ENCODE assay signal across 1 cellular context in genomic region chr13:50511877-50512332, GRCh38.
TF ChIP-seq lines count a peak whose summit lies in the region.

No MANE protein-coding gene starts in this region.

TF ChIP-seq in HepG2, 621 proteins besides CTCF, POLR2A, EP300 and RAD21 (continued from another document):
- TF ChIP-seq STAT6 (CRISPR knock-in tag; IDR thresholded peaks at IDR 0.05; ENCODE audit: borderline replicate concordance) (no peak), ZNF646 (CRISPR knock-in tag; IDR thresholded peaks at IDR 0.05) (no peak), ZNF484 (CRISPR knock-in tag; IDR thresholded peaks at IDR 0.05; ENCODE audit: borderline replicate concordance, low read depth) (no peak), SPEN (CRISPR knock-in tag; IDR thresholded peaks at IDR 0.05; ENCODE audit: low read depth) (no peak), CERS6 (CRISPR knock-in tag; IDR thresholded peaks at IDR 0.05) (no peak), ARID2 (CRISPR knock-in tag; IDR thresholded peaks at IDR 0.05; ENCODE audit: borderline replicate concordance) (no peak), ZNF607 (CRISPR knock-in tag; IDR thresholded peaks at IDR 0.05; ENCODE audit: borderline replicate concordance) (no peak), ZNF253 (CRISPR knock-in tag; IDR thresholded peaks at IDR 0.05; ENCODE audit: borderline replicate concordance) (no peak), FOXP4 (CRISPR knock-in tag; IDR thresholded peaks at IDR 0.05) (0 out of 2 replicates have a peak, but pooled peaks have one; percentile 9), ZNF746 (CRISPR knock-in tag; IDR thresholded peaks at IDR 0.05) (no peak), ZNF720 (CRISPR knock-in tag; IDR thresholded peaks at IDR 0.05) (no peak), FOXA1 (IDR thresholded peaks at IDR 0.05) (no peak), FOXA1 (CRISPR knock-in tag; IDR thresholded peaks at IDR 0.05) (peak; percentile 53), MYC (CRISPR knock-in tag; IDR thresholded peaks at IDR 0.05; ENCODE audit: borderline replicate concordance) (no peak), ADNP (CRISPR knock-in tag; IDR thresholded peaks at IDR 0.05) (no peak), ZNF569 (CRISPR knock-in tag; IDR thresholded peaks at IDR 0.05; ENCODE audit: borderline replicate concordance) (no peak)
